8 cellular contexts compared by ENCODE assay signal in the genomic region with DNA sequence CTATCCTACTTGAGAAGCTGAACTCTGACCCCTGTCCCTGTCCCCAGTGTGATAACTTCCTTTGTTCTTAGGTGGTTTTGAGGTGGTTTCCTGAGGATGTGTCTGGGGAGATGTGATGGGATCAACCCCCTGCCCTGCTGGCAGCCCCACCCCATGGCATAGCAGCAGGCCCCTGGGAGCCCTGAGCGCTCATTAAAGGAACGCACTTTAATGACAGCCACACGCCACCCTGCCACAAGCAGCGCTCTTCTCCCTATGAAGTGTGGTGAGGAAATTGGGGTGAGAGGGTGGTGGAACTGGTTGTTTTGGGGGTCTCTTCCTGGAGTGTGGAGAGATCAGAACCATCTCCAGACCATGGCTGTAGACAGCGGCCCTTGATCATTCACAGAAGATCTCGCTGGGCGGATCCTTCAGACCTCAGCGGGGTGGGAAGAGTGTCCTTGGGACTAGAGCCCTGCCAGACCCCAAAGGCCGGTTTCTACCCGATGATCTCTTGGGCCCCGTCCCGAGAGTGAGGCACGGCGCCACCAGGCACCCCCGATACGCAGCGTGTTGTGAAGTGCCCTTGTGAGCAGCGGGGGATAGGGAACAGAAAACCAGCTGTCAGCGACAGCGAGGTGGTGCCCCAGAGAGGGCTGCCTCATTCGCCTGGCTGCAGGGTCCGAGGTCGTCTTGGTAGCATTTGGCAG. TPM values are rescaled to one million over a fixed set of nuclear protein-coding genes. Genes with fewer than 3 reads are reported as not detected.
A peak's percentile ranks its signal among the peaks of the same experiment; 100 is the strongest.
DNase-seq lines count a peak whose midpoint lies in the region; ATAC-seq, FAIRE-seq and TF ChIP-seq lines count a peak whose summit lies in the region.

No MANE protein-coding gene starts in this region.

- FAIRE-seq in GM12891 (lab: Jason Lieb, UNC), result peak; percentile 16
- FAIRE-seq in endothelial cell of umbilical vein (lab: Jason Lieb, UNC), result no peak

- H3K79me2 ChIP-seq in OCI-LY3 (ENCODE audit: low read length) (0 out of 2 replicates have a peak, but pooled peaks cover 5% of the 10 kb centered on the region), endothelial cell of umbilical vein (ENCODE audit: control insufficient read depth, insufficient read depth, low read length) (peaks cover 48% of the 10 kb centered on the region)

- no peaks in the 10 kb centered on the region for H3K27me3 ChIP-seq in OCI-LY3 (ENCODE audit: low read depth, low read length)
- H3K27me3 ChIP-seq in endothelial cell of umbilical vein (ENCODE audit: control insufficient read depth in 2 of 2, insufficient read depth in 2 of 2, low read length in 2 of 2), result no peaks in the 10 kb centered on the region
- no peaks in the 10 kb centered on the region for H3K27me3 ChIP-seq in gastrocnemius medialis

- intact Hi-C loops in endothelial cell of umbilical vein (cut with micrococcal nuclease), result loop anchor here (1.0 kb wide), 6 partner anchors 13 to 46 kb away; a partner anchor contains a TSS
- intact Hi-C loops in gastrocnemius medialis (cut with DNase I; ENCODE audit: low total_unique reads), result no loop called here

- POLR2A ChIA-PET in endothelial cell of umbilical vein (lab: Charles Lee), result interaction anchor here (0.5 to 1.5 kb wide), 5 partner anchors 14 to 64 kb away, joined by 3 to 6 read pairs (median 3); no protein-coding TSS in a partner anchor

- H3K9me1 ChIP-seq in endothelial cell of umbilical vein (replicated peaks; ENCODE audit: control insufficient read depth, extremely low read depth, insufficient read depth, low read length), result no peaks in the 10 kb centered on the region

- H3K4me2 ChIP-seq in OCI-LY3 (ENCODE audit: low read length), result peak overlapping the region; percentile 83
- peak overlapping the region; percentile 1 for H3K4me2 ChIP-seq in endothelial cell of umbilical vein (ENCODE audit: insufficient read depth, low read length)

- dilution Hi-C loops in endothelial cell of umbilical vein (cut with MboI; ENCODE audit: extremely low pct_ligation_motif_present, low sequenced_read_pairs), result no loop called here

- in situ Hi-C loops in gastrocnemius medialis (cut with MboI; ENCODE audit: low sequenced_read_pairs in 4 of 4), result no loop called here

- H2AFZ ChIP-seq in OCI-LY3 (ENCODE audit: low read depth, low read length) (peak overlapping the region; percentile 84), endothelial cell of umbilical vein (ENCODE audit: low read depth, low read length) (no peak overlapping the region)

- peak overlapping the region; percentile 76 for H3K4me3 ChIP-seq in OCI-LY3 (ENCODE audit: low read length)
- H3K4me3 ChIP-seq in endothelial cell of umbilical vein (replicated peaks in 1 of 3; ENCODE audit: insufficient read depth in 1 of 3, low read depth in 1 of 3, low read length in 3 of 3), result no peak overlapping the region
- H3K4me3 ChIP-seq in gastrocnemius medialis, result peak overlapping the region in 1 of 4 donors; percentile 21

- H4K20me1 ChIP-seq in OCI-LY3 (ENCODE audit: insufficient read depth, low read length) (no peaks in the 10 kb centered on the region), endothelial cell of umbilical vein (replicated peaks; ENCODE audit: control insufficient read depth, extremely low read depth, insufficient read depth, low read length) (no peaks in the 10 kb centered on the region)

- no peak for ATAC-seq in gastrocnemius medialis

- peak overlapping the region; percentile 68 for H3K27ac ChIP-seq in OCI-LY3 (ENCODE audit: low read length)
- H3K27ac ChIP-seq in endothelial cell of umbilical vein (ENCODE audit: insufficient read depth, low read depth, low read length), result peak overlapping the region; percentile 83
- peak overlapping the region; percentile 38 to 73 (median 66) for H3K27ac ChIP-seq in gastrocnemius medialis

- TF ChIP-seq POLR2A in GM12891 (IDR thresholded peaks at IDR 0.05; ENCODE audit: low read depth, low read length), result no peak
- TF ChIP-seq POLR2A in endothelial cell of umbilical vein (IDR thresholded peaks at IDR 0.05; ENCODE audit: low read depth, low read length), result no peak
- no peak for TF ChIP-seq POLR2A in gastrocnemius medialis (IDR thresholded peaks at IDR 0.05)

- peaks cover 20% of the 10 kb centered on the region for H3K4me1 ChIP-seq in OCI-LY3 (ENCODE audit: low read length)
- H3K4me1 ChIP-seq in endothelial cell of umbilical vein (ENCODE audit: control insufficient read depth, extremely low read depth, insufficient read depth, low read length), result peaks cover 37% of the 10 kb centered on the region
- H3K4me1 ChIP-seq in gastrocnemius medialis, result peaks cover 8 to 12% of the 10 kb centered on the region in 2 donors

- CTCF ChIA-PET in endothelial cell of umbilical vein (lab: Charles Lee), result interaction anchor here (0.8 to 3.9 kb wide), 18 partner anchors 10 to 82 kb away, joined by 3 to 45 read pairs (median 8); a partner anchor contains a TSS

- H3K9ac ChIP-seq in OCI-LY3 (ENCODE audit: low read length), result peak overlapping the region; percentile 59; the same call in 1 of the 2 replicates
- peak overlapping the region; percentile 65 for H3K9ac ChIP-seq in endothelial cell of umbilical vein (replicated peaks; ENCODE audit: extremely low read depth, insufficient read depth, low read length)

- TF ChIP-seq CTCF in OCI-LY3 (IDR thresholded peaks at IDR 0.05; ENCODE audit: low read depth, low read length), result 0 out of 2 replicates have a peak, but pooled peaks have one; percentile 13
- TF ChIP-seq CTCF in endothelial cell of umbilical vein (IDR thresholded peaks at IDR 0.05; ENCODE audit: extremely low read depth in 1 of 2, insufficient read depth in 1 of 2, low read depth in 1 of 2, low read length in 2 of 2), result no peak
- TF ChIP-seq CTCF in gastrocnemius medialis (IDR thresholded peaks at IDR 0.05 in 4 of 5, conservative IDR thresholded peaks at IDR 0.05 in 1 of 5), result no peak

- H3K36me3 ChIP-seq in OCI-LY3 (replicated peaks; ENCODE audit: low read depth, low read length) (peaks cover 5% of the 10 kb centered on the region), endothelial cell of umbilical vein (ENCODE audit: control insufficient read depth in 2 of 2, extremely low read depth in 1 of 2, insufficient read depth in 2 of 2, low read length in 2 of 2) (peaks cover 0 to 3% of the 10 kb centered on the region in 2 experiments), gastrocnemius medialis (no peaks in the 10 kb centered on the region)

- BruUV-seq in endothelial cell of umbilical vein (replicated peaks; lab: Mats Ljungman, UMichigan), result TSS peak; percentile 69

- H3K9me3 ChIP-seq in OCI-LY3 (ENCODE audit: insufficient read depth, low read length) (no peaks in the 10 kb centered on the region), endothelial cell of umbilical vein (replicated peaks; ENCODE audit: control insufficient read depth, insufficient read depth, low read length) (no peaks in the 10 kb centered on the region), gastrocnemius medialis (no peaks in the 10 kb centered on the region)

- DNase-seq in GM12891 (ENCODE audit: insufficient read length, low spot score) (no peak), endothelial cell of umbilical vein (ENCODE audit: low read depth, low spot score) (no peak), gastrocnemius medialis (peak in 1 of 2 donors; percentile 9), D341Med (ENCODE audit: low spot score) (no peak), HCEC 1CT (no peak)
- DNase-seq in stimulated activated CD4-positive, alpha-beta T cell treated with anti-CD3 and anti-CD28 coated beads, Interleukin-4, amount 100 ng/mL, for 1 hour, result no peak
- no peak for DNase-seq in stimulated activated CD4-positive, alpha-beta T cell treated with anti-CD3 and anti-CD28 coated beads, Interleukin-2, amount 100 ng/mL, for 24 hours

TF ChIP-seq in GM12891, 5 proteins besides CTCF, POLR2A, EP300 and RAD21:
- TF ChIP-seq POLR2AphosphoS5 (IDR thresholded peaks at IDR 0.05; ENCODE audit: low read depth, low read length) (no peak), PAX5 (IDR thresholded peaks at IDR 0.05; ENCODE audit: insufficient read depth, low read length, severe bottlenecking) (no peak), TAF1 (IDR thresholded peaks at IDR 0.05; ENCODE audit: low read depth, low read length) (no peak), POU2F2 (IDR thresholded peaks at IDR 0.05; ENCODE audit: low read depth, low read length) (no peak), SPI1 (IDR thresholded peaks at IDR 0.05; ENCODE audit: low read depth, low read length) (no peak)

TF ChIP-seq in endothelial cell of umbilical vein, 7 proteins besides CTCF, POLR2A, EP300 and RAD21:
- TF ChIP-seq, protein P1, sequence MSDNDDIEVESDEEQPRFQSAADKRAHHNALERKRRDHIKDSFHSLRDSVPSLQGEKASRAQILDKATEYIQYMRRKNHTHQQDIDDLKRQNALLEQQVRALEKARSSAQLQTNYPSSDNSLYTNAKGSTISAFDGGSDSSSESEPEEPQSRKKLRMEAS (IDR thresholded peaks at IDR 0.05; ENCODE audit: insufficient read depth, insufficient read length), result no peak
- TF ChIP-seq GATA2 (IDR thresholded peaks at IDR 0.05; ENCODE audit: insufficient read depth, insufficient read length, low read depth, low read length), result peak; percentile 90
- no peak for TF ChIP-seq FOS (IDR thresholded peaks at IDR 0.05; ENCODE audit: borderline replicate concordance, insufficient read depth, low read length)
- TF ChIP-seq EZH2 (IDR thresholded peaks at IDR 0.05; ENCODE audit: borderline replicate concordance, low read depth, low read length, severe bottlenecking), result no peak
- no peak for TF ChIP-seq JUN (IDR thresholded peaks at IDR 0.05; ENCODE audit: borderline replicate concordance, insufficient read depth, insufficient read length, low read depth)
- TF ChIP-seq POLR2AphosphoS5 (IDR thresholded peaks at IDR 0.05; ENCODE audit: insufficient read depth, low read depth, low read length), result peak; percentile 56
TF ChIP-seq in endothelial cell of umbilical vein: peak in this region for 2.

RNA-seq across cellular contexts. Expression of a gene that starts 45.4 kb away (rescaled TPM):
- polyA plus RNA-seq in GM12891 (2012; ENCODE audit: low read depth, missing spikeins), result 0.65 TPM
- 71.8 and 78.2 TPM in 2 replicates for total RNA-seq in endothelial cell of umbilical vein
- 32.4 and 35.1 TPM in 2 replicates for polyA plus RNA-seq in endothelial cell of umbilical vein
- 42.1 and 44.6 TPM in 2 replicates for polyA plus RNA-seq in endothelial cell of umbilical vein (2011; cell fraction: cytosol; rRNA removed)
- 85.0 and 90.0 TPM in 2 replicates for polyA plus RNA-seq in endothelial cell of umbilical vein (2011; cell fraction: nucleus; rRNA removed)
- 28.3 and 54.5 TPM in 2 replicates for polyA plus RNA-seq in endothelial cell of umbilical vein (2012)
- 76.8 and 82.3 TPM in 2 replicates for polyA minus RNA-seq in endothelial cell of umbilical vein
- 12.2 TPM for polyA minus RNA-seq in endothelial cell of umbilical vein (2011; cell fraction: cytosol; rRNA and poly(A)+ RNA removed)
- polyA minus RNA-seq in endothelial cell of umbilical vein (2011; cell fraction: nucleus; rRNA and poly(A)+ RNA removed), result 77.9 and 82.2 TPM in 2 replicates
- 10 to 100 TPM in 1 of 4 donors, 1 to 10 TPM in 3; 3.9 to 17.0 (median 7.0) TPM for total RNA-seq in gastrocnemius medialis
